1 cellular context compared by ENCODE assay signal in the genomic region with DNA sequence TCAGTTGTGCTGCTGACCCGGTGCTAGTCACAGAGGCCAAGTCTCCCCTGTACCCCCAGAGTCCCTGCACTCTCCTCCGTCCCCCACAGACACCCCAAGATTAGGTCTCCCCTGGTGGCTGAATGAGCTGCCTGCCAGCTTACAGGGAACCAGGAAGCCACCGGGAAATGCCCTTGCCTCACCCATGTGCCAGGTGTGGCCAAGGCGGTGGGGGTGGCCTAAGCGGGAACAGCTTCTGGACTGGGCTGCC.
TF ChIP-seq lines count a peak whose summit lies in the region.

No MANE protein-coding gene starts in this region.

TF ChIP-seq in GM23338, 12 proteins besides CTCF, POLR2A, EP300 and RAD21 (continued from another document):
- TF ChIP-seq, protein P1, sequence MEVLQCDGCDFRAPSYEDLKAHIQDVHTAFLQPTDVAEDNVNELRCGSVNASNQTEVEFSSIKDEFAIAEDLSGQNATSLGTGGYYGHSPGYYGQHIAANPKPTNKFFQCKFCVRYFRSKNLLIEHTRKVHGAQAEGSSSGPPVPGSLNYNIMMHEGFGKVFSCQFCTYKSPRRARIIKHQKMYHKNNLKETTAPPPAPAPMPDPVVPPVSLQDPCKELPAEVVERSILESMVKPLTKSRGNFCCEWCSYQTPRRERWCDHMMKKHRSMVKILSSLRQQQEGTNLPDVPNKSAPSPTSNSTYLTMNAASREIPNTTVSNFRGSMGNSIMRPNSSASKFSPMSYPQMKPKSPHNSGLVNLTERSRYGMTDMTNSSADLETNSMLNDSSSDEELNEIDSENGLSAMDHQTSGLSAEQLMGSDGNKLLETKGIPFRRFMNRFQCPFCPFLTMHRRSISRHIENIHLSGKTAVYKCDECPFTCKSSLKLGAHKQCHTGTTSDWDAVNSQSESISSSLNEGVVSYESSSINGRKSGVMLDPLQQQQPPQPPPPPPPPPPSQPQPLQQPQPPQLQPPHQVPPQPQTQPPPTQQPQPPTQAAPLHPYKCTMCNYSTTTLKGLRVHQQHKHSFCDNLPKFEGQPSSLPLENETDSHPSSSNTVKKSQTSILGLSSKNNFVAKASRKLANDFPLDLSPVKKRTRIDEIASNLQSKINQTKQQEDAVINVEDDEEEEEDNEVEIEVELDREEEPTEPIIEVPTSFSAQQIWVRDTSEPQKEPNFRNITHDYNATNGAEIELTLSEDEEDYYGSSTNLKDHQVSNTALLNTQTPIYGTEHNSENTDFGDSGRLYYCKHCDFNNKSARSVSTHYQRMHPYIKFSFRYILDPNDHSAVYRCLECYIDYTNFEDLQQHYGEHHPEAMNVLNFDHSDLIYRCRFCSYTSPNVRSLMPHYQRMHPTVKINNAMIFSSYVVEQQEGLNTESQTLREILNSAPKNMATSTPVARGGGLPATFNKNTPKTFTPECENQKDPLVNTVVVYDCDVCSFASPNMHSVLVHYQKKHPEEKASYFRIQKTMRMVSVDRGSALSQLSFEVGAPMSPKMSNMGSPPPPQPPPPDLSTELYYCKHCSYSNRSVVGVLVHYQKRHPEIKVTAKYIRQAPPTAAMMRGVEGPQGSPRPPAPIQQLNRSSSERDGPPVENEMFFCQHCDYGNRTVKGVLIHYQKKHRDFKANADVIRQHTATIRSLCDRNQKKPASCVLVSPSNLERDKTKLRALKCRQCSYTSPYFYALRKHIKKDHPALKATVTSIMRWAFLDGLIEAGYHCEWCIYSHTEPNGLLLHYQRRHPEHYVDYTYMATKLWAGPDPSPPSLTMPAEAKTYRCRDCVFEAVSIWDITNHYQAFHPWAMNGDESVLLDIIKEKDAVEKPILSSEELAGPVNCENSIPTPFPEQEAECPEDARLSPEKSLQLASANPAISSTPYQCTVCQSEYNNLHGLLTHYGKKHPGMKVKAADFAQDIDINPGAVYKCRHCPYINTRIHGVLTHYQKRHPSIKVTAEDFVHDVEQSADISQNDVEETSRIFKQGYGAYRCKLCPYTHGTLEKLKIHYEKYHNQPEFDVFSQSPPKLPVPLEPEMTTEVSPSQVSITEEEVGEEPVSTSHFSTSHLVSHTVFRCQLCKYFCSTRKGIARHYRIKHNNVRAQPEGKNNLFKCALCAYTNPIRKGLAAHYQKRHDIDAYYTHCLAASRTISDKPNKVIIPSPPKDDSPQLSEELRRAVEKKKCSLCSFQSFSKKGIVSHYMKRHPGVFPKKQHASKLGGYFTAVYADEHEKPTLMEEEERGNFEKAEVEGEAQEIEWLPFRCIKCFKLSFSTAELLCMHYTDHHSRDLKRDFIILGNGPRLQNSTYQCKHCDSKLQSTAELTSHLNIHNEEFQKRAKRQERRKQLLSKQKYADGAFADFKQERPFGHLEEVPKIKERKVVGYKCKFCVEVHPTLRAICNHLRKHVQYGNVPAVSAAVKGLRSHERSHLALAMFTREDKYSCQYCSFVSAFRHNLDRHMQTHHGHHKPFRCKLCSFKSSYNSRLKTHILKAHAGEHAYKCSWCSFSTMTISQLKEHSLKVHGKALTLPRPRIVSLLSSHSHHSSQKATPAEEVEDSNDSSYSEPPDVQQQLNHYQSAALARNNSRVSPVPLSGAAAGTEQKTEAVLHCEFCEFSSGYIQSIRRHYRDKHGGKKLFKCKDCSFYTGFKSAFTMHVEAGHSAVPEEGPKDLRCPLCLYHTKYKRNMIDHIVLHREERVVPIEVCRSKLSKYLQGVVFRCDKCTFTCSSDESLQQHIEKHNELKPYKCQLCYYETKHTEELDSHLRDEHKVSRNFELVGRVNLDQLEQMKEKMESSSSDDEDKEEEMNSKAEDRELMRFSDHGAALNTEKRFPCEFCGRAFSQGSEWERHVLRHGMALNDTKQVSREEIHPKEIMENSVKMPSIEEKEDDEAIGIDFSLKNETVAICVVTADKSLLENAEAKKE (CRISPR knock-in tag; IDR thresholded peaks at IDR 0.05), result no peak
- no peak for TF ChIP-seq NANOG (IDR thresholded peaks at IDR 0.05; ENCODE audit: borderline replicate concordance)
- no peak for TF ChIP-seq ZNF114 (CRISPR knock-in tag; IDR thresholded peaks at IDR 0.05)
TF ChIP-seq in GM23338: peak in this region for 0.
